In genomic region chr7:1940863-1941262, GRCh38 we compare ENCODE assay signal across 10 cellular contexts.
DNase-seq lines count a peak whose midpoint lies in the region; ATAC-seq and TF ChIP-seq lines count a peak whose summit lies in the region.
"Had no signal": no experiment of that assay in that cellular context is flagged by ENCODE, and none has a peak within 500 bp of the region (broad histone marks: within the 10 kb centered on the region; RNA-seq: fewer than 3 reads in every experiment).

No MANE protein-coding gene starts in this region.

- H3K4me3 ChIP-seq in spleen, result peak overlapping the region in 6 of 8 donors; percentile 49 to 80 (median 50)

- 51 to 74% (median 61%) methylated on average over 15 to 16 of the region's 16 CpGs for WGBS in spleen, 5 donors

- peaks cover 21% of the 10 kb centered on the region for H3K36me3 Mint-ChIP-seq in activated T-helper 2 cell treated with anti-CD3 and anti-CD28 coated beads, Interferon-gamma antibody, Interleukin-2, Interleukin-4, amounts not matched to agents 10 μg/mL and 5 μg/mL and 100 μg/mL, durations not matched to agents 14 hours and 24 hours and 36 hours (ENCODE audit: low read depth)

- peak overlapping the region; percentile 91 for H3K27ac Mint-ChIP-seq in activated T-helper 2 cell treated with anti-CD3 and anti-CD28 coated beads, Interferon-gamma antibody, Interleukin-2, Interleukin-4, amounts not matched to agents 10 μg/mL and 5 μg/mL and 100 μg/mL, durations not matched to agents 14 hours and 24 hours and 36 hours

- peaks cover 14 to 94% (median 57%) of the 10 kb centered on the region in 6 donors for H3K4me1 ChIP-seq in spleen

- DNase-seq in SIG-M5 treated with dmso at 0.1 percent for 504 hours (lab: John Stamatoyannopoulos, UW; ENCODE audit: unreplicated experiment) (peak; percentile 67), SIG-M5 (lab: John Stamatoyannopoulos, UW) (no peak), spleen (peak; percentile 82), NCI-H510A treated with DMSO at 0.1 percent for 48 hours (lab: John Stamatoyannopoulos, UW) (no peak), HCEC 1CT (no peak), GM13976 (ENCODE audit: low spot score) (no peak)
- no peak for DNase-seq in activated T-helper 2 cell treated with anti-CD3 and anti-CD28 coated beads, Interferon-gamma antibody, Interleukin-2, Interleukin-4, amounts not matched to agents 10 μg/mL and 5 μg/mL and 100 μg/mL, durations not matched to agents 14 hours and 24 hours and 36 hours (ENCODE audit: low spot score)
- DNase-seq: glutamatergic neuron, NCI-H82 had no signal

- intact Hi-C loops in activated T-helper 2 cell treated with anti-CD3 and anti-CD28 coated beads, Interferon-gamma antibody, Interleukin-2, Interleukin-4, amounts not matched to agents 10 μg/mL and 5 μg/mL and 100 μg/mL, durations not matched to agents 14 hours and 24 hours and 36 hours (cut with micrococcal nuclease), result loop anchor here (1.0 kb wide), 3 partner anchors 15 to 20 kb away; no protein-coding TSS in a partner anchor
- intact Hi-C loops in spleen (cut with DNase I; ENCODE audit: low total_unique reads), result no loop called here

- no peaks in the 10 kb centered on the region for H3K9me3 Mint-ChIP-seq in activated T-helper 2 cell treated with anti-CD3 and anti-CD28 coated beads, Interferon-gamma antibody, Interleukin-2, Interleukin-4, amounts not matched to agents 10 μg/mL and 5 μg/mL and 100 μg/mL, durations not matched to agents 14 hours and 24 hours and 36 hours

- ATAC-seq in HG03039 (IDR thresholded peaks at IDR 0.05; ENCODE audit: unreplicated experiment), result peak; percentile 6

- in situ Hi-C loops in GM13976 (cut with MboI; ENCODE audit: low sequenced_read_pairs, unreplicated experiment), result no loop called here

- peaks cover 55% of the 10 kb centered on the region for H3K4me1 Mint-ChIP-seq in activated T-helper 2 cell treated with anti-CD3 and anti-CD28 coated beads, Interferon-gamma antibody, Interleukin-2, Interleukin-4, amounts not matched to agents 10 μg/mL and 5 μg/mL and 100 μg/mL, durations not matched to agents 14 hours and 24 hours and 36 hours (ENCODE audit: low read depth)

- H3K36me3 ChIP-seq in spleen, result peaks cover 0 to 20% (median 9%) of the 10 kb centered on the region in 6 donors

- peak overlapping the region; percentile 77 to 97 (median 86) for H3K27ac ChIP-seq in spleen

- no peak for TF ChIP-seq POLR2A in spleen (IDR thresholded peaks at IDR 0.05)

- no peak for TF ChIP-seq CTCF in spleen (IDR thresholded peaks at IDR 0.05 in 8 of 11, conservative IDR thresholded peaks at IDR 0.05 in 3 of 11)
- TF ChIP-seq CTCF in GM13976 (IDR thresholded peaks at IDR 0.05; ENCODE audit: borderline replicate concordance, control extremely low read depth, extremely low read depth, insufficient read depth, missing control alignments), result no peak

- no peaks in the 10 kb centered on the region for H3K27me3 ChIP-seq in spleen (replicated peaks in 1 of 7)

- H3K27me3 Mint-ChIP-seq in activated T-helper 2 cell treated with anti-CD3 and anti-CD28 coated beads, Interferon-gamma antibody, Interleukin-2, Interleukin-4, amounts not matched to agents 10 μg/mL and 5 μg/mL and 100 μg/mL, durations not matched to agents 14 hours and 24 hours and 36 hours (ENCODE audit: low read depth), result no peaks in the 10 kb centered on the region

- H3K9me3 ChIP-seq in spleen, result no peaks in the 10 kb centered on the region

- peak overlapping the region; percentile 84 for H3K4me3 Mint-ChIP-seq in activated T-helper 2 cell treated with anti-CD3 and anti-CD28 coated beads, Interferon-gamma antibody, Interleukin-2, Interleukin-4, amounts not matched to agents 10 μg/mL and 5 μg/mL and 100 μg/mL, durations not matched to agents 14 hours and 24 hours and 36 hours (ENCODE audit: low read depth)

Comparison
In these comparisons a context has a peak if more than half of its experiments do, and no peak if none do; other contexts are left out.
1. DNase-seq: peak in SIG-M5 treated with dmso at 0.1 percent for 504 hours (single experiment) and spleen (single experiment); none in SIG-M5 (single experiment), activated T-helper 2 cell treated with anti-CD3 and anti-CD28 coated beads, Interferon-gamma antibody, Interleukin-2, Interleukin-4, amounts not matched to agents 10 μg/mL and 5 μg/mL and 100 μg/mL, durations not matched to agents 14 hours and 24 hours and 36 hours (single experiment), NCI-H510A treated with DMSO at 0.1 percent for 48 hours (single experiment), HCEC 1CT (single experiment) and GM13976 (single experiment).